Comparison of ENCODE assay signal across 16 cellular contexts in the genomic region with DNA sequence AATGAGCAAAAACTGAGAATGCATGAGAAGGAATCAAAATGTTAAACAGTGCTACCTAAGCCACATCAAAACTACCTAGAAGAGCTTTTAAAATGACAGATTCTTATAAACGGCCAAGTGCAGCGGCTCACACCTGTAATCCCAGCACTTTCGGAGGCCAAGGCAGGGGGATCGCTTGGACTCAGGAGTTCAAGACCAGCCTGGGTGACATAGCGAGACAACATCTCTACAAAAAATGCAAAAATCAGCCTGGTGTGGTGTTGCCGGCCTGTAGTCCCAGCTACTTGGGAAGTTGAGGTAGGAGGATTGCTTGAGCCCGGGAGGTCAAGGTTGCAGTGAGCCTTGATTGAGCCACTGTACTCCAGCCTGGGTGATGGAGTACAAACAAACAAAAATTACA. TPM values are rescaled to one million over a fixed set of nuclear protein-coding genes. Genes with fewer than 3 reads are reported as not detected.
DNase-seq lines count a peak whose midpoint lies in the region; ATAC-seq and TF ChIP-seq lines count a peak whose summit lies in the region.
"Had no signal": no experiment of that assay in that cellular context is flagged by ENCODE, and none has a peak within 500 bp of the region (broad histone marks: within the 10 kb centered on the region; RNA-seq: fewer than 3 reads in every experiment).

No MANE protein-coding gene starts in this region.

- peaks cover 11 to 94% (median 28%) of the 10 kb centered on the region in 3 donors for H3K4me1 ChIP-seq in esophagus squamous epithelium
- H3K4me1 ChIP-seq in psoas muscle = peaks cover 59% of the 10 kb centered on the region

- no peak overlapping the region for H3K4me3 ChIP-seq in esophagus squamous epithelium
- no peak overlapping the region for H3K4me3 ChIP-seq in psoas muscle
- H3K4me3 ChIP-seq: hepatocyte, thoracic aorta had no signal

- no peak for ATAC-seq in stimulated activated naive B cell treated with anti-CD40 and anti-IgM and Interleukin-4, amounts not matched to agents 10 μg/mL and 1 μg/mL and 100 μg/mL, for 72 hours (replicated peaks)
- no peak for ATAC-seq in psoas muscle

- H3K27ac ChIP-seq in esophagus squamous epithelium (peak overlapping the region in 3 of 4 donors; percentile 36 to 55 (median 49)), psoas muscle (no peak overlapping the region)

- CTCF ChIA-PET in activated CD4-positive, alpha-beta T cell treated with anti-CD3 and anti-CD28 coated beads, Interleukin-2, amount 10 ng/mL, durations not matched to agents 7 days and 5 days (lab: Charles Lee) = interaction anchor here (0.7 to 3.1 kb wide), 8 partner anchors 10 to 91 kb away, joined by 3 to 8 read pairs (median 4); a partner anchor contains a TSS

- H3K27me3 ChIP-seq in esophagus squamous epithelium (no peaks in the 10 kb centered on the region), psoas muscle (ENCODE audit: insufficient read depth in 3 of 3, low read length in 2 of 3) (no peaks in the 10 kb centered on the region)
- H3K27me3 ChIP-seq: hepatocyte had no signal

- H3K36me3 ChIP-seq in esophagus squamous epithelium (no peaks in the 10 kb centered on the region), psoas muscle (ENCODE audit: insufficient read depth in 1 of 2, low read depth in 1 of 2) (no peaks in the 10 kb centered on the region)
- H3K36me3 ChIP-seq: thoracic aorta had no signal

- DNase-seq in activated CD4-positive, alpha-beta T cell treated with anti-CD3 and anti-CD28 coated beads, Interleukin-2, amount 10 ng/mL, durations not matched to agents 7 days and 5 days = no peak
- no peak for DNase-seq in activated CD4-positive, alpha-beta T cell treated with anti-CD3 and anti-CD28 coated beads for 48 hours
- DNase-seq in RPMI8226 (peak; percentile 0), esophagus squamous epithelium (lab: John Stamatoyannopoulos, UW) (no peak), psoas muscle (no peak), AG20443 (ENCODE audit: low spot score) (no peak), head of caudate nucleus (no peak)
- no peak for DNase-seq in stimulated activated naive B cell treated with anti-CD40 and anti-IgM and Interleukin-4, amounts not matched to agents 10 μg/mL and 1 μg/mL and 100 μg/mL, for 72 hours
- DNase-seq: activated CD4-positive, alpha-beta T cell treated with anti-CD3 and anti-CD28 coated beads for 4 hours; erythroblast; NCI-H1105 treated with DMSO at 0.1 percent for 48 hours; NCI-H446; stimulated activated CD4-positive, alpha-beta T cell treated with anti-CD3 and anti-CD28 coated beads, Interleukin-12 subunit alpha, Interleukin-12 subunit beta, amount 100 ng/mL, for 4 hours; SW 1271 had no signal

- 75 to 83% methylated on average over 6 to 7 of the region's 7 CpGs for WGBS in esophagus squamous epithelium, 2 donors
- WGBS in psoas muscle, 3 donors = 94 to 96% (median 96%) methylated on average over 7 of the region's 7 CpGs

- no peak for TF ChIP-seq POLR2A in esophagus squamous epithelium (IDR thresholded peaks at IDR 0.05)

- peaks cover 8% of the 10 kb centered on the region for H3K9me3 Mint-ChIP-seq in activated CD4-positive, alpha-beta T cell treated with anti-CD3 and anti-CD28 coated beads, Interleukin-2, amount 10 ng/mL, durations not matched to agents 7 days and 5 days
- H3K9me3 Mint-ChIP-seq in stimulated activated naive B cell treated with anti-CD40 and anti-IgM and Interleukin-4, amounts not matched to agents 10 μg/mL and 1 μg/mL and 100 μg/mL, for 72 hours = no peaks in the 10 kb centered on the region

- peak overlapping the region; percentile 74 for H3K27ac Mint-ChIP-seq in activated CD4-positive, alpha-beta T cell treated with anti-CD3 and anti-CD28 coated beads, Interleukin-2, amount 10 ng/mL, durations not matched to agents 7 days and 5 days
- peak overlapping the region; percentile 96 for H3K27ac Mint-ChIP-seq in stimulated activated naive B cell treated with anti-CD40 and anti-IgM and Interleukin-4, amounts not matched to agents 10 μg/mL and 1 μg/mL and 100 μg/mL, for 72 hours

- intact Hi-C loops in esophagus squamous epithelium (cut with DNase I) = no loop called here
- intact Hi-C loops in psoas muscle (cut with DNase I) = no loop called here
- intact Hi-C loops in head of caudate nucleus (cut with DNase I) = no loop called here

- H3K4me3 Mint-ChIP-seq in activated CD4-positive, alpha-beta T cell treated with anti-CD3 and anti-CD28 coated beads, Interleukin-2, amount 10 ng/mL, durations not matched to agents 7 days and 5 days = peak overlapping the region; percentile 5
- peak overlapping the region; percentile 59 to 74 for H3K4me3 Mint-ChIP-seq in stimulated activated naive B cell treated with anti-CD40 and anti-IgM and Interleukin-4, amounts not matched to agents 10 μg/mL and 1 μg/mL and 100 μg/mL, for 72 hours

- no peaks in the 10 kb centered on the region for H3K27me3 Mint-ChIP-seq in activated CD4-positive, alpha-beta T cell treated with anti-CD3 and anti-CD28 coated beads, Interleukin-2, amount 10 ng/mL, durations not matched to agents 7 days and 5 days
- no peaks in the 10 kb centered on the region for H3K27me3 Mint-ChIP-seq in stimulated activated naive B cell treated with anti-CD40 and anti-IgM and Interleukin-4, amounts not matched to agents 10 μg/mL and 1 μg/mL and 100 μg/mL, for 72 hours

- peaks cover 54% of the 10 kb centered on the region for H3K36me3 Mint-ChIP-seq in activated CD4-positive, alpha-beta T cell treated with anti-CD3 and anti-CD28 coated beads, Interleukin-2, amount 10 ng/mL, durations not matched to agents 7 days and 5 days (ENCODE audit: low read depth)
- H3K36me3 Mint-ChIP-seq in stimulated activated naive B cell treated with anti-CD40 and anti-IgM and Interleukin-4, amounts not matched to agents 10 μg/mL and 1 μg/mL and 100 μg/mL, for 72 hours = peaks cover 35 to 59% of the 10 kb centered on the region in 2 donors

- no peaks in the 10 kb centered on the region for H3K9me3 ChIP-seq in esophagus squamous epithelium
- H3K9me3 ChIP-seq in psoas muscle = no peaks in the 10 kb centered on the region
- H3K9me3 ChIP-seq: thoracic aorta had no signal

- peaks cover 86% of the 10 kb centered on the region for H3K4me1 Mint-ChIP-seq in activated CD4-positive, alpha-beta T cell treated with anti-CD3 and anti-CD28 coated beads, Interleukin-2, amount 10 ng/mL, durations not matched to agents 7 days and 5 days
- peaks cover 53 to 100% of the 10 kb centered on the region in 2 donors for H3K4me1 Mint-ChIP-seq in stimulated activated naive B cell treated with anti-CD40 and anti-IgM and Interleukin-4, amounts not matched to agents 10 μg/mL and 1 μg/mL and 100 μg/mL, for 72 hours

- POLR2A ChIA-PET in activated CD4-positive, alpha-beta T cell treated with anti-CD3 and anti-CD28 coated beads, Interleukin-2, amount 10 ng/mL, durations not matched to agents 7 days and 5 days (lab: Charles Lee) = no interaction called here

- TF ChIP-seq CTCF in esophagus squamous epithelium (IDR thresholded peaks at IDR 0.05) = no peak
- TF ChIP-seq CTCF in psoas muscle (IDR thresholded peaks at IDR 0.05) = no peak

RNA-seq across cellular contexts. Expression of a gene that starts 13.4 kb away (rescaled TPM):
- total RNA-seq in activated CD4-positive, alpha-beta T cell treated with anti-CD3 and anti-CD28 coated beads, Interleukin-2, amount 10 ng/mL, durations not matched to agents 7 days and 5 days = 100 to 1,000 TPM; 206 to 247 TPM
- total RNA-seq in esophagus squamous epithelium (10 to 100 TPM; 19.7 to 47.7 (median 26.2) TPM), psoas muscle (10 to 100 TPM; 23.7 to 30.1 (median 27.5) TPM)
- 10 to 100 TPM in 2 of 3 donors, 1 to 10 TPM in 1; 4.6 to 30.5 (median 10.1) TPM for polyA plus RNA-seq in psoas muscle

RNA-seq across cellular contexts. Expression of a gene that starts 24.1 kb away (rescaled TPM):
- total RNA-seq in activated CD4-positive, alpha-beta T cell treated with anti-CD3 and anti-CD28 coated beads, Interleukin-2, amount 10 ng/mL, durations not matched to agents 7 days and 5 days = 10 to 100 TPM; 21.7 to 22.1 TPM
- total RNA-seq in esophagus squamous epithelium = 10 to 100 TPM; 18.9 to 27.0 (median 23.2) TPM
- total RNA-seq in psoas muscle = 10 to 100 TPM; 18.2 to 25.9 (median 22.8) TPM
- polyA plus RNA-seq in psoas muscle = 10 to 100 TPM in 2 of 3 donors, 1 to 10 TPM in 1; 8.9 to 28.1 (median 14.9) TPM

Comparison
In these comparisons a context has a peak if more than half of its experiments do, and no peak if none do; other contexts are left out.
1. RNA of a gene that starts 13.4 kb away (total RNA-seq): 206 to 247 TPM in activated CD4-positive, alpha-beta T cell treated with anti-CD3 and anti-CD28 coated beads, Interleukin-2, amount 10 ng/mL, durations not matched to agents 7 days and 5 days; 19.7 to 47.7 TPM in esophagus squamous epithelium and 23.7 to 30.1 TPM in psoas muscle; every median in the first group is over 4 times any median in the second.